ENCODE assay signal across 10 cellular contexts in the genomic region with DNA sequence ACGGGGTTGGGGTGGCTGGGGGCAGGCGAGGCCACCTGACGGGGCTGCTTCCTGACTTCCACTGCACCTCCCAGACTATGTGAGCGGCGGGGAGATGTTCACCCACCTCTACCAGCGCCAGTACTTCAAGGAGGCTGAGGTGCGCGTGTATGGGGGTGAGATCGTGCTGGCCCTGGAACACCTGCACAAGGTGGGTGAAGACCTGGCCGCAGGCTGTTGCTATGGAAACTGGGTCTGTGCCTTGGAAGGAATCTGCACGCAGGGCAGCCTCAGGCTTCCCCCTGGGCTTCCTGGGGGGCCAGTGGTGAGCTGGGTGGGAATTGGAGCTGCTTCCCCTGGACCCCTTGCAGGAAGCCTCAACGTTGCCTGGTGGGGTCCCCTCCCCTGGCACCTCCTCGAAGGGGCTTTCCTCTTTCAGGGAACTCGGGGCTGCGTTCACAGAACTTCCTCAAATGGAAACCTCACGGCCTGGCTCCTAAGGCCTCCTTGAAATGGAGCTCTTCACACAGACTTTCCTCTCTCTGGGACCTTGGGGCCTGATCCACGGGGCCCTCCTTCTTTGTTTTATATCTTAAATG. TPM values are rescaled to one million over a fixed set of nuclear protein-coding genes. Genes with fewer than 3 reads are reported as not detected.
A peak's percentile ranks its signal among the peaks of the same experiment; 100 is the strongest.
DNase-seq lines count a peak whose midpoint lies in the region; ATAC-seq and TF ChIP-seq lines count a peak whose summit lies in the region.
"Had no signal": no experiment of that assay in that cellular context is flagged by ENCODE, and none has a peak within 500 bp of the region (broad histone marks: within the 10 kb centered on the region; RNA-seq: fewer than 3 reads in every experiment).

No MANE protein-coding gene starts in this region.

- DNase-seq in DMS79 (lab: John Stamatoyannopoulos, UW) (peak; percentile 53), MM.1S (no peak), osteocyte (ENCODE audit: extremely low spot score, unreplicated experiment) (no peak), tibial nerve (ENCODE audit: low spot score in 2 of 2) (no peak)
- DNase-seq: SHP77 treated with DMSO at 0.1 percent for 48 hours had no signal

- H3K27me3 ChIP-seq in MM.1S (replicated peaks; ENCODE audit: insufficient read depth, low read length): no peaks in the 10 kb centered on the region
- no peaks in the 10 kb centered on the region for H3K27me3 ChIP-seq in tibial nerve
- H3K27me3 ChIP-seq: cardiac muscle cell had no signal

- peaks cover 13% of the 10 kb centered on the region for H3K4me1 ChIP-seq in MM.1S (ENCODE audit: low read length)
- H3K4me1 ChIP-seq in tibial nerve: peaks cover 0 to 36% (median 24%) of the 10 kb centered on the region in 4 donors

- no peaks in the 10 kb centered on the region for H4K20me1 ChIP-seq in MM.1S (ENCODE audit: insufficient read depth, low read length)

- H3K27ac ChIP-seq in MM.1S (ENCODE audit: low read length) (no peak overlapping the region), tibial nerve (no peak overlapping the region)
- H3K27ac ChIP-seq: cardiac muscle cell had no signal

- H3K4me3 Mint-ChIP-seq in brain: peak overlapping the region; percentile 83 to 92 (median 88)
- peak overlapping the region; percentile 82 for H3K4me3 Mint-ChIP-seq in osteocyte (ENCODE audit: unreplicated experiment)

- H3K4me3 ChIP-seq in MM.1S (ENCODE audit: low read length) (no peak overlapping the region), tibial nerve (peak overlapping the region in 2 of 4 donors; percentile 85 to 93)

- no peaks in the 10 kb centered on the region for H3F3A ChIP-seq in MM.1S (ENCODE audit: insufficient read depth, low read length)

- TF ChIP-seq EP300 in tibial nerve (IDR thresholded peaks at IDR 0.05): no peak

- H3K27ac Mint-ChIP-seq in brain (peak overlapping the region in 3 of 5 experiments; percentile 94 to 95 (median 94)), osteocyte (ENCODE audit: unreplicated experiment) (no peak overlapping the region)

- H3K9me3 Mint-ChIP-seq in brain (no peaks in the 10 kb centered on the region), osteocyte (ENCODE audit: unreplicated experiment) (no peaks in the 10 kb centered on the region)

- H3K27me3 Mint-ChIP-seq in brain (peaks cover 5% of the 10 kb centered on the region), osteocyte (ENCODE audit: unreplicated experiment) (no peaks in the 10 kb centered on the region)

- TF ChIP-seq POLR2A in tibial nerve (IDR thresholded peaks at IDR 0.05): no peak

- no peaks in the 10 kb centered on the region for H3K9me2 ChIP-seq in MM.1S (replicated peaks; ENCODE audit: insufficient read depth, low read length)

- WGBS in tibial nerve, 2 donors: 65 to 66% methylated on average over 11 to 17 of the region's 17 CpGs

- H3K4me1 Mint-ChIP-seq in brain (peaks cover 41% of the 10 kb centered on the region), osteocyte (ENCODE audit: unreplicated experiment) (peaks cover 32% of the 10 kb centered on the region)

- H3K4me2 ChIP-seq in MM.1S (ENCODE audit: low read depth, low read length): peak overlapping the region; percentile 99; the same call in 1 of the 2 replicates

- H3K9ac ChIP-seq in MM.1S (ENCODE audit: low read length): no peak overlapping the region

- no peak overlapping the region for H2AFZ ChIP-seq in MM.1S (ENCODE audit: low read length)

- ATAC-seq in GM21381 (IDR thresholded peaks at IDR 0.05; ENCODE audit: unreplicated experiment): no peak
- no peak for ATAC-seq in HG02678 (IDR thresholded peaks at IDR 0.05; ENCODE audit: unreplicated experiment)
- ATAC-seq in HG03108 (IDR thresholded peaks at IDR 0.05; ENCODE audit: unreplicated experiment): no peak

- H3K9me3 ChIP-seq in MM.1S (replicated peaks; ENCODE audit: insufficient read depth, low read length): no peaks in the 10 kb centered on the region
- H3K9me3 ChIP-seq in tibial nerve: no peaks in the 10 kb centered on the region

- H3K79me2 ChIP-seq in MM.1S (ENCODE audit: low read length): peaks cover 13% of the 10 kb centered on the region

- TF ChIP-seq CTCF in MM.1S (IDR thresholded peaks at IDR 0.05; ENCODE audit: low read length) (no peak), brain (conservative IDR thresholded peaks at IDR 0.05) (no peak), osteocyte (IDR thresholded peaks at IDR 0.05) (no peak), tibial nerve (IDR thresholded peaks at IDR 0.05) (no peak)

- H3K36me3 ChIP-seq in MM.1S (replicated peaks; ENCODE audit: insufficient read depth, low read length) (no peaks in the 10 kb centered on the region; the same call in 1 of the 2 replicates), tibial nerve (peaks cover 0 to 52% (median 12%) of the 10 kb centered on the region in 3 donors)

- H3K36me3 Mint-ChIP-seq in brain: peaks cover 39% of the 10 kb centered on the region
- H3K36me3 Mint-ChIP-seq in osteocyte (ENCODE audit: unreplicated experiment): peaks cover 19% of the 10 kb centered on the region

RNA-seq across cellular contexts. Expression of gene RPS6KA4, which starts 1.5 kb away (rescaled TPM):
- polyA plus RNA-seq in brain (ENCODE audit: insufficient read depth, low read depth, low replicate concordance): 17.6 TPM
- total RNA-seq in osteocyte (33.7 and 35.9 TPM in 2 replicates), tibial nerve (10 to 100 TPM; 23.7 to 34.3 (median 26.2) TPM)

RNA-seq across cellular contexts. Expression of gene CCDC88B, which starts 20.5 kb away (rescaled TPM):
- polyA plus RNA-seq in brain (ENCODE audit: insufficient read depth, low read depth, low replicate concordance): 23.2 TPM
- 0.30 TPM in 1 of 2 replicates, not detected in the other for total RNA-seq in osteocyte
- total RNA-seq in tibial nerve: 10 to 100 TPM in 3 of 4 donors, 1 to 10 TPM in 1; 6.9 to 48.0 (median 14.4) TPM

RNA-seq across cellular contexts. Expression of gene PRDX5, which starts 42.6 kb away (rescaled TPM):
- 805 TPM for polyA plus RNA-seq in brain (ENCODE audit: insufficient read depth, low read depth, low replicate concordance)
- total RNA-seq in osteocyte (215 and 217 TPM in 2 replicates), tibial nerve (100 to 1,000 TPM; 142 to 246 (median 204) TPM)

RNA-seq across cellular contexts. Expression of gene TRMT112, which starts 43.1 kb away (rescaled TPM):
- polyA plus RNA-seq in brain (ENCODE audit: insufficient read depth, low read depth, low replicate concordance): 370 TPM
- total RNA-seq in osteocyte: 159 and 174 TPM in 2 replicates
- total RNA-seq in tibial nerve: 100 to 1,000 TPM; 290 to 381 (median 327) TPM

RNA-seq across cellular contexts. Expression of gene ESRRA, which starts 55.2 kb away (rescaled TPM):
- 33.1 TPM for polyA plus RNA-seq in brain (ENCODE audit: insufficient read depth, low read depth, low replicate concordance)
- 32.7 and 37.4 TPM in 2 replicates for total RNA-seq in osteocyte
- total RNA-seq in tibial nerve: 10 to 100 TPM; 26.0 to 39.3 (median 28.7) TPM
